ENCODE assay signal across 19 cellular contexts in the genomic region with DNA sequence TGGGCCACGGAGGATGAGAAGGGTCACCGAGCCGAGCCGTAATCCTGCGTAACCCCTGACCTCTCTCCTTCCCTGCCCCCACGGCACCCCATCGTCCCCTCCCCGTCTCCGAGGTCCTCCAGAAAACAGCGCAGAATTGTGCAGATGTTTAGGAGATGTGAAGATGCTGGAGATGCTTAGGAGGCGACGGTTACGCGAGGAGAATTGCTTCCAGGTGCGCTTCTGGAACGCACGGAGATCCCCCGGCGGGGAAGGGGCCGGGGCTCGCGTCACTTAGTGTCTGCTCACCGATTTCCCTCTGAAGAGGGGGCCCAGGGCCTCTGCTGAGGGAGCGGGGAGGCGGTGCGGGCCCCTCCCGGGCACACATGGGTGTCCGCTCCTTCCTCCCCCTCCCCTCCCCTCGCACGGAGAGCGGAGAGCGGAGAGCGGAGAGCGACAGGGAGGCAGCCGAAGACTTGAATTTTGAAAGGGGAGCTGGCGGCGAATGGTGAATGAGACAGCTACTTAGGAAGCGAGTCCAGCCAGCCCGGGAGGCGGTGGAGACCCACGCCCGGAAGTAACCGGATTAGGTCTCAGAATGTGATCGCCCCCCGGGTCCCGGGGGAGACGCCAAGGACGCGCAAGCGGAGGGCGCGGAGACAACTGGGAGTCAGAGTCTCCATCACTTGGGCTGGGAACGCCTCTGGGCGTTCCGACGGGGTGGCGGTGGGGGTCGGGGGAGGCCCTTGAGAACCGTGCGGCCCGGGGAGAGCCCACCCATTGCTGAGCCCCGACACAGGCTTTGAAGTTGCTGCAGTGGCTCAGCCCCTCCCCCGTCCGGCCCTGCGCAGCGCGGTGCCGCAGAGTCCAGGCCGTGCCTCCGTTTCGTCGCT. TPM values are rescaled to one million over a fixed set of nuclear protein-coding genes. Genes with fewer than 3 reads are reported as not detected.
DNase-seq lines count a peak whose midpoint lies in the region; ATAC-seq and TF ChIP-seq lines count a peak whose summit lies in the region.
"Had no signal": no experiment of that assay in that cellular context is flagged by ENCODE, and none has a peak within 500 bp of the region (broad histone marks: within the 10 kb centered on the region; RNA-seq: fewer than 3 reads in every experiment).

No MANE protein-coding gene starts in this region.

- peak overlapping the region; percentile 1 for H3K27ac Mint-ChIP-seq in activated CD4-positive, alpha-beta T cell treated with anti-CD3 and anti-CD28 coated beads, Interleukin-2, amount 10 ng/mL, durations not matched to agents 7 days and 5 days
- H3K27ac Mint-ChIP-seq in WTC11: no peak overlapping the region
- H3K27ac Mint-ChIP-seq: activated naive CD8-positive, alpha-beta T cell treated with anti-CD3 and anti-CD28 coated beads for 36 hours; CD4-positive, CD25-positive, alpha-beta regulatory T cell had no signal

- 4 to 9% (median 5%) methylated on average over 49 to 72 of the region's 72 CpGs for WGBS in spleen, 5 donors

- H3K27me3 Mint-ChIP-seq in activated CD4-positive, alpha-beta T cell treated with anti-CD3 and anti-CD28 coated beads, Interleukin-2, amount 10 ng/mL, durations not matched to agents 7 days and 5 days: peaks cover 63% of the 10 kb centered on the region
- peaks cover 100% of the 10 kb centered on the region for H3K27me3 Mint-ChIP-seq in WTC11 (ENCODE audit: low read depth)

- H3K36me3 Mint-ChIP-seq in activated CD4-positive, alpha-beta T cell treated with anti-CD3 and anti-CD28 coated beads, Interleukin-2, amount 10 ng/mL, durations not matched to agents 7 days and 5 days (ENCODE audit: low read depth): peaks cover 2% of the 10 kb centered on the region
- no peaks in the 10 kb centered on the region; the same call in 1 of the 2 replicates for H3K36me3 Mint-ChIP-seq in WTC11
- H3K36me3 Mint-ChIP-seq: CD4-positive, CD25-positive, alpha-beta regulatory T cell had no signal

- peak overlapping the region in 2 of 8 donors; percentile 2 to 24 for H3K4me3 ChIP-seq in spleen

- no peak overlapping the region for H3K27ac ChIP-seq in spleen
- H3K27ac ChIP-seq: foreskin keratinocyte, parathyroid adenoma had no signal

- no peaks in the 10 kb centered on the region for H3K9me3 ChIP-seq in spleen

- POLR2A ChIA-PET in activated CD4-positive, alpha-beta T cell treated with anti-CD3 and anti-CD28 coated beads, Interleukin-2, amount 10 ng/mL, durations not matched to agents 7 days and 5 days (lab: Charles Lee): interaction anchor here (0.6 kb wide), 1 partner anchor 451 kb away, joined by 3 read pairs; no protein-coding TSS in a partner anchor
- POLR2A ChIA-PET in WTC11 (lab: Charles Lee): no interaction called here

- TF ChIP-seq CTCF in WTC11 (IDR thresholded peaks at IDR 0.05): no peak
- TF ChIP-seq CTCF in spleen (IDR thresholded peaks at IDR 0.05 in 8 of 11, conservative IDR thresholded peaks at IDR 0.05 in 3 of 11): no peak

- TF ChIP-seq POLR2A in spleen (IDR thresholded peaks at IDR 0.05): no peak

- H3K27me3 ChIP-seq in spleen (replicated peaks in 1 of 7): peaks cover 0 to 95% (median 72%) of the 10 kb centered on the region in 7 donors

- CTCF ChIA-PET in activated CD4-positive, alpha-beta T cell treated with anti-CD3 and anti-CD28 coated beads, Interleukin-2, amount 10 ng/mL, durations not matched to agents 7 days and 5 days (lab: Charles Lee): interaction anchor here (1.3 to 2.0 kb wide), 5 partner anchors 17 to 74 kb away, joined by 3 to 5 read pairs (median 5); no protein-coding TSS in a partner anchor
- CTCF ChIA-PET in WTC11 (lab: Charles Lee): interaction anchor here (0.7 to 3.6 kb wide), 14 partner anchors 12 to 366 kb away, joined by 3 to 34 read pairs (median 4); no protein-coding TSS in a partner anchor

- DNase-seq in activated CD4-positive, alpha-beta T cell treated with anti-CD3 and anti-CD28 coated beads, Interleukin-2, amount 10 ng/mL, durations not matched to agents 7 days and 5 days: no peak
- no peak for DNase-seq in activated CD4-positive, alpha-beta T cell treated with anti-CD3 and anti-CD28 coated beads for 4 hours
- DNase-seq in WTC11 (ENCODE audit: low spot score) (peak; percentile 58), iPS-NIHi11 (ENCODE audit: low spot score) (peak; percentile 64), spleen (peak; percentile 63), NOMO-1 treated with dmso at 0.1 percent for 144 hours (lab: John Stamatoyannopoulos, UW; ENCODE audit: unreplicated experiment) (no peak), NCI-H187 (lab: John Stamatoyannopoulos, UW) (no peak)
- DNase-seq in stimulated activated CD8-positive, alpha-beta memory T cell treated with anti-CD3 and anti-CD28 coated beads, Interleukin-4, amount 100 ng/mL, for 48 hours: no peak
- DNase-seq: activated naive CD8-positive, alpha-beta T cell treated with anti-CD3 and anti-CD28 coated beads for 36 hours; CD4-positive, CD25-positive, alpha-beta regulatory T cell; foreskin keratinocyte; midbrain; NCI-H1930; NCI-H774 had no signal

- H3K4me1 ChIP-seq in spleen: peaks cover 1 to 44% (median 31%) of the 10 kb centered on the region in 6 donors
- H3K4me1 ChIP-seq: foreskin keratinocyte, parathyroid adenoma had no signal

- ATAC-seq in WTC11: peak; percentile 51

- no peaks in the 10 kb centered on the region for H3K36me3 ChIP-seq in spleen

- peaks cover 4% of the 10 kb centered on the region for H3K4me1 Mint-ChIP-seq in activated CD4-positive, alpha-beta T cell treated with anti-CD3 and anti-CD28 coated beads, Interleukin-2, amount 10 ng/mL, durations not matched to agents 7 days and 5 days
- H3K4me1 Mint-ChIP-seq in WTC11: peaks cover 28% of the 10 kb centered on the region

- H3K9me3 Mint-ChIP-seq in activated CD4-positive, alpha-beta T cell treated with anti-CD3 and anti-CD28 coated beads, Interleukin-2, amount 10 ng/mL, durations not matched to agents 7 days and 5 days: no peaks in the 10 kb centered on the region
- H3K9me3 Mint-ChIP-seq in WTC11: no peaks in the 10 kb centered on the region
- H3K9me3 Mint-ChIP-seq: activated naive CD8-positive, alpha-beta T cell treated with anti-CD3 and anti-CD28 coated beads for 36 hours; CD4-positive, CD25-positive, alpha-beta regulatory T cell had no signal

- no peak overlapping the region for H3K4me3 Mint-ChIP-seq in activated CD4-positive, alpha-beta T cell treated with anti-CD3 and anti-CD28 coated beads, Interleukin-2, amount 10 ng/mL, durations not matched to agents 7 days and 5 days
- peak overlapping the region; percentile 64 for H3K4me3 Mint-ChIP-seq in WTC11
- H3K4me3 Mint-ChIP-seq: activated naive CD8-positive, alpha-beta T cell treated with anti-CD3 and anti-CD28 coated beads for 36 hours; CD4-positive, CD25-positive, alpha-beta regulatory T cell had no signal

- intact Hi-C loops in spleen (cut with DNase I; ENCODE audit: low total_unique reads): no loop called here

TF ChIP-seq in WTC11, 78 proteins besides CTCF, POLR2A, EP300 and RAD21:
- TF ChIP-seq SMAD4 (CRISPR knock-in tag; IDR thresholded peaks at IDR 0.05): no peak
- no peak for TF ChIP-seq ELF4 (CRISPR knock-in tag; IDR thresholded peaks at IDR 0.05; ENCODE audit: low read depth)
- TF ChIP-seq, protein P1, sequence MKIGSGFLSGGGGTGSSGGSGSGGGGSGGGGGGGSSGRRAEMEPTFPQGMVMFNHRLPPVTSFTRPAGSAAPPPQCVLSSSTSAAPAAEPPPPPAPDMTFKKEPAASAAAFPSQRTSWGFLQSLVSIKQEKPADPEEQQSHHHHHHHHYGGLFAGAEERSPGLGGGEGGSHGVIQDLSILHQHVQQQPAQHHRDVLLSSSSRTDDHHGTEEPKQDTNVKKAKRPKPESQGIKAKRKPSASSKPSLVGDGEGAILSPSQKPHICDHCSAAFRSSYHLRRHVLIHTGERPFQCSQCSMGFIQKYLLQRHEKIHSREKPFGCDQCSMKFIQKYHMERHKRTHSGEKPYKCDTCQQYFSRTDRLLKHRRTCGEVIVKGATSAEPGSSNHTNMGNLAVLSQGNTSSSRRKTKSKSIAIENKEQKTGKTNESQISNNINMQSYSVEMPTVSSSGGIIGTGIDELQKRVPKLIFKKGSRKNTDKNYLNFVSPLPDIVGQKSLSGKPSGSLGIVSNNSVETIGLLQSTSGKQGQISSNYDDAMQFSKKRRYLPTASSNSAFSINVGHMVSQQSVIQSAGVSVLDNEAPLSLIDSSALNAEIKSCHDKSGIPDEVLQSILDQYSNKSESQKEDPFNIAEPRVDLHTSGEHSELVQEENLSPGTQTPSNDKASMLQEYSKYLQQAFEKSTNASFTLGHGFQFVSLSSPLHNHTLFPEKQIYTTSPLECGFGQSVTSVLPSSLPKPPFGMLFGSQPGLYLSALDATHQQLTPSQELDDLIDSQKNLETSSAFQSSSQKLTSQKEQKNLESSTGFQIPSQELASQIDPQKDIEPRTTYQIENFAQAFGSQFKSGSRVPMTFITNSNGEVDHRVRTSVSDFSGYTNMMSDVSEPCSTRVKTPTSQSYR (CRISPR knock-in tag; IDR thresholded peaks at IDR 0.05): 0 out of 2 replicates have a peak, but pooled peaks have one; percentile 24
- TF ChIP-seq PRRX2 (CRISPR knock-in tag; IDR thresholded peaks at IDR 0.05): no peak
TF ChIP-seq in WTC11: peak in this region for 1.

RNA-seq across cellular contexts. Expression of a gene that starts 8.7 kb away (rescaled TPM):
- not detected for total RNA-seq in activated CD4-positive, alpha-beta T cell treated with anti-CD3 and anti-CD28 coated beads, Interleukin-2, amount 10 ng/mL, durations not matched to agents 7 days and 5 days
- not detected in 3 replicates for total RNA-seq in WTC11 (2021)
- not detected for total RNA-seq in spleen
- under 1 TPM in 2 of 3 donors, not detected in 1; 0.03 to 0.04 TPM for polyA plus RNA-seq in spleen
- total RNA-seq: activated naive CD8-positive, alpha-beta T cell treated with anti-CD3 and anti-CD28 coated beads for 36 hours; bronchial epithelial cell; CD4-positive, CD25-positive, alpha-beta regulatory T cell; foreskin keratinocyte; RPMI7951; T-helper 1 cell treated with Interleukin-12 subunit alpha and Interleukin-12 subunit beta and Interleukin-4 antibody, amounts not matched to agents 30 ng/mL and 1 ng/mL, for 36 hours; temporal lobe had no signal
- polyA plus RNA-seq: CD4-positive, CD25-positive, alpha-beta regulatory T cell; foreskin keratinocyte had no signal

Comparison
In these comparisons a context has a peak if more than half of its experiments do, and no peak if none do; other contexts are left out.
1. DNase-seq: peak in WTC11 (single experiment), iPS-NIHi11 (single experiment) and spleen (single experiment); none in activated CD4-positive, alpha-beta T cell treated with anti-CD3 and anti-CD28 coated beads, Interleukin-2, amount 10 ng/mL, durations not matched to agents 7 days and 5 days (single experiment), activated CD4-positive, alpha-beta T cell treated with anti-CD3 and anti-CD28 coated beads for 4 hours (0 of 2), NOMO-1 treated with dmso at 0.1 percent for 144 hours (single experiment), NCI-H187 (0 of 2) and stimulated activated CD8-positive, alpha-beta memory T cell treated with anti-CD3 and anti-CD28 coated beads, Interleukin-4, amount 100 ng/mL, for 48 hours (single experiment).